17 cellular contexts compared by ENCODE assay signal in genomic region chr20:50584687-50585086, GRCh38.
"Had no signal": no experiment of that assay in that cellular context is flagged by ENCODE, and none has a peak within 500 bp of the region (broad histone marks: within the 10 kb centered on the region; RNA-seq: fewer than 3 reads in every experiment).

No MANE protein-coding gene starts in this region.

- H3K27me3 Mint-ChIP-seq: activated naive CD4-positive, alpha-beta T cell treated with anti-CD3 and anti-CD28 coated beads, Interleukin-2, amount 50 U/mL, for 24 hours had no signal

- H3K9me3 Mint-ChIP-seq: activated naive CD4-positive, alpha-beta T cell treated with anti-CD3 and anti-CD28 coated beads, Interleukin-2, amount 50 U/mL, for 24 hours; activated T-helper 2 cell treated with anti-CD3 and anti-CD28 coated beads, Interferon-gamma antibody, Interleukin-2, Interleukin-4, amounts not matched to agents 10 μg/mL and 5 μg/mL and 100 μg/mL, durations not matched to agents 14 hours and 24 hours and 36 hours; T-helper 1 cell treated with Interleukin-12 subunit alpha and Interleukin-12 subunit beta and Interleukin-4 antibody, amounts not matched to agents 30 μg/mL and 1 μg/mL, for 36 hours had no signal

- H3K4me3 Mint-ChIP-seq: activated naive CD4-positive, alpha-beta T cell treated with anti-CD3 and anti-CD28 coated beads, Interleukin-2, amount 50 U/mL, for 24 hours; T-helper 1 cell treated with Interleukin-12 subunit alpha and Interleukin-12 subunit beta and Interleukin-4 antibody, amounts not matched to agents 30 μg/mL and 1 μg/mL, for 36 hours had no signal

- H3K27ac Mint-ChIP-seq: activated T-helper 2 cell treated with anti-CD3 and anti-CD28 coated beads, Interferon-gamma antibody, Interleukin-2, Interleukin-4, amounts not matched to agents 10 μg/mL and 5 μg/mL and 100 μg/mL, durations not matched to agents 14 hours and 24 hours and 36 hours; T-helper 1 cell treated with Interleukin-12 subunit alpha and Interleukin-12 subunit beta and Interleukin-4 antibody, amounts not matched to agents 30 μg/mL and 1 μg/mL, for 36 hours had no signal

- H3K36me3 ChIP-seq: uterus had no signal

- H3K9me3 ChIP-seq: esophagus muscularis mucosa, gastrocnemius medialis, heart left ventricle, tibial artery, uterus had no signal

- H3K4me1 ChIP-seq: gastrocnemius medialis, uterus had no signal

- ATAC-seq: gastrocnemius medialis, heart left ventricle, left colon had no signal

- H3K4me3 ChIP-seq: esophagus muscularis mucosa, gastrocnemius medialis, heart left ventricle, lung, tibial artery, uterus had no signal

- FAIRE-seq: colon had no signal

- H3K27me3 ChIP-seq: esophagus muscularis mucosa, gastrocnemius medialis, heart left ventricle, tibial artery, uterus had no signal

- DNase-seq: activated CD4-positive, alpha-beta T cell treated with anti-CD3 and anti-CD28 coated beads for 48 hours; amniotic stem cell; caudate nucleus; gastrocnemius medialis; heart left ventricle; left colon; midbrain; stimulated activated CD4-positive, alpha-beta T cell treated with anti-CD3 and anti-CD28 coated beads, Interleukin-12 subunit alpha, Interleukin-12 subunit beta, amount 100 ng/mL, for 4 hours; stimulated activated CD4-positive, alpha-beta T cell treated with anti-CD3 and anti-CD28 coated beads, Interleukin-2, amount 100 ng/mL, for 24 hours; tibial artery; uterus had no signal

- H3K27ac ChIP-seq: esophagus muscularis mucosa, gastrocnemius medialis, heart left ventricle, tibial artery, uterus had no signal
